In the genomic region with DNA sequence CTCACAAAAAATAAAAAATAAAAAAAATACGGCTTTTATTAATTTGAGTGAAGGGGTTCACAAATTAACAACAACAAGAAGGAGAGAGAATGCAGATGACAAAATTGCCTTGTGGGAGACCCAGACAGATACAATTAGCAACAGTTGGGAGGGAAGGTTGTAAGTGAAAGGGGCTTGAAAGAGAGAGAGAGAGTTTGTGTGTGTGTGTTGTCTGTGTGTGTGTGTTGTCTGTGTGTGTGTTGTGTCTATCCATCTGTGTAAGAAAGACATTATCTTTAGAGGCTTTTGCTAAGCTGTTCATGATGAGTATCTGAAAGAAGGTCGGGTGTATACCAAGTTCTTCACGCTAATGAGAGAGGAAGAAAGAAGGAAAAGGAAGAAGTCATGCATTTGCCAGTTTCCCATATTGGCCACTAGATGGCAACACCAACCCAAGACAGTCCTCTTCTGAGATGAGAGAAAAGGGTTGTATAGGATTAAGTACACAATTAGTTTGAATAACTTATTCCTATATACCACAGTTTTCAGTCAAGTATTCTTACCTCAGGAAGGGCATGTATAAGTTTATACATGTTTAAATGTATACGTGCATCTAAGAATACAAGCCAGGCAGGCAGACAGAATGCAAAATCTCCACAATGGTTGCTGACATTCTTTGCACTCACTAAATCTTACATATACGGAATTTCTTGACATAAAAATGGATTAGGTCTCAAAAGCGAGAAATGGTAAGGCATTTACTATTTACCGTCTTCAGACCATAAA, we compare ENCODE assay signal across 8 cellular contexts.
A peak's percentile ranks its signal among the peaks of the same experiment; 100 is the strongest.
DNase-seq lines count a peak whose midpoint lies in the region; ATAC-seq, FAIRE-seq and TF ChIP-seq lines count a peak whose summit lies in the region.

No MANE protein-coding gene starts in this region.

- POLR2A ChIA-PET in activated CD4-positive, alpha-beta T cell treated with anti-CD3 and anti-CD28 coated beads for 36 hours (lab: Charles Lee), result no interaction called here

- peak overlapping the region; percentile 77 for H3K4me2 ChIP-seq in KMS-11

- peak; percentile 84 for ATAC-seq in activated CD4-positive, alpha-beta T cell treated with anti-CD3 and anti-CD28 coated beads for 36 hours
- ATAC-seq in GM21723 (IDR thresholded peaks at IDR 0.05; ENCODE audit: unreplicated experiment), result peak; percentile 68

- H3K4me3 ChIP-seq in KMS-11 (IDR thresholded peaks at IDR 0.05; ENCODE audit: insufficient read depth, low read depth, low read length) (no peak overlapping the region), bronchial epithelial cell (ENCODE audit: low read depth, low read length) (peak overlapping the region; percentile 31), kidney (ENCODE audit: low read length in 2 of 2) (peak overlapping the region; percentile 67 to 97)

- intact Hi-C loops in activated CD4-positive, alpha-beta T cell treated with anti-CD3 and anti-CD28 coated beads for 36 hours (cut with DNase I, micrococcal nuclease), result loop anchor here (1.0 to 5.0 kb wide), 7 partner anchors 63 to 366 kb away; partner anchors contain the start of gene CD2AP (in 1 of the 2)
- intact Hi-C loops in kidney (cut with DNase I), result no loop called here

- H4K20me1 ChIP-seq in KMS-11 (ENCODE audit: insufficient read depth), result no peaks in the 10 kb centered on the region

- TF ChIP-seq CTCF in KMS-11 (conservative IDR thresholded peaks at IDR 0.05; ENCODE audit: low read depth, low read length), result peak; percentile 88
- TF ChIP-seq CTCF in bronchial epithelial cell (IDR thresholded peaks at IDR 0.05; ENCODE audit: insufficient read depth, low read length, severe bottlenecking), result peak; percentile 80
- TF ChIP-seq CTCF in kidney (IDR thresholded peaks at IDR 0.05; ENCODE audit: borderline replicate concordance, extremely low read depth, insufficient read depth), result peak; percentile 89

- H3K4me3 Mint-ChIP-seq in activated CD4-positive, alpha-beta T cell treated with anti-CD3 and anti-CD28 coated beads for 36 hours, result peak overlapping the region; percentile 72

- H2AFZ ChIP-seq in KMS-11 (ENCODE audit: low read depth), result 0 out of 2 replicates have a peak overlapping the region, but pooled peaks have one; percentile 25

- H3K27me3 ChIP-seq in KMS-11 (ENCODE audit: insufficient read depth, low read depth) (no peaks in the 10 kb centered on the region), bronchial epithelial cell (ENCODE audit: control insufficient read depth, insufficient read depth, low read length) (no peaks in the 10 kb centered on the region)

- FAIRE-seq in bronchial epithelial cell (lab: Jason Lieb, UNC), result no peak
- peak; percentile 91 for FAIRE-seq in kidney (lab: Jason Lieb, UNC)

- peak overlapping the region; percentile 16; the same call in 1 of the 2 replicates for H3K9ac ChIP-seq in KMS-11
- peak overlapping the region; percentile 30 to 84 for H3K9ac ChIP-seq in kidney (ENCODE audit: low read length in 2 of 2)

- H3K9me3 ChIP-seq in kidney (ENCODE audit: control insufficient read depth in 1 of 2, low read length in 2 of 2), result no peaks in the 10 kb centered on the region

- no peaks in the 10 kb centered on the region for H3K27me3 Mint-ChIP-seq in activated CD4-positive, alpha-beta T cell treated with anti-CD3 and anti-CD28 coated beads for 36 hours

- H3K9me3 Mint-ChIP-seq in activated CD4-positive, alpha-beta T cell treated with anti-CD3 and anti-CD28 coated beads for 36 hours (ENCODE audit: low read depth), result no peaks in the 10 kb centered on the region

- H3K27ac Mint-ChIP-seq in activated CD4-positive, alpha-beta T cell treated with anti-CD3 and anti-CD28 coated beads for 36 hours, result peak overlapping the region; percentile 83

- H3K36me3 Mint-ChIP-seq in activated CD4-positive, alpha-beta T cell treated with anti-CD3 and anti-CD28 coated beads for 36 hours (ENCODE audit: low read depth), result no peaks in the 10 kb centered on the region

- CTCF ChIA-PET in activated CD4-positive, alpha-beta T cell treated with anti-CD3 and anti-CD28 coated beads for 36 hours (lab: Charles Lee), result interaction anchor here (0.7 to 2.1 kb wide), 12 partner anchors 9 to 394 kb away, joined by 3 to 10 read pairs (median 4); partner anchors contain the start of genes CD2AP and OPN5

- no peaks in the 10 kb centered on the region for H3K36me3 ChIP-seq in KMS-11 (ENCODE audit: insufficient read depth)
- H3K36me3 ChIP-seq in bronchial epithelial cell (ENCODE audit: control insufficient read depth, insufficient read depth, low read length), result no peaks in the 10 kb centered on the region
- no peaks in the 10 kb centered on the region for H3K36me3 ChIP-seq in kidney (ENCODE audit: control insufficient read depth in 1 of 2, insufficient read depth in 2 of 2, low read length in 2 of 2)

- peaks cover 14% of the 10 kb centered on the region for H3K4me1 Mint-ChIP-seq in activated CD4-positive, alpha-beta T cell treated with anti-CD3 and anti-CD28 coated beads for 36 hours

- H3K27ac ChIP-seq in KMS-11, result no peak overlapping the region
- peak overlapping the region; percentile 27 to 85 for H3K27ac ChIP-seq in kidney (ENCODE audit: low read depth in 2 of 2, low read length in 2 of 2)

- DNase-seq in activated CD4-positive, alpha-beta T cell treated with anti-CD3 and anti-CD28 coated beads for 36 hours, result peak; percentile 46
- no peak for DNase-seq in activated CD4-positive, alpha-beta T cell treated with anti-CD3 and anti-CD28 coated beads for 1 hour
- DNase-seq in SHP77 treated with DMSO at 0.1 percent for 48 hours (lab: John Stamatoyannopoulos, UW), result peak; percentile 49
- DNase-seq in bronchial epithelial cell (ENCODE audit: low read depth), result peak; percentile 74
- no peak for DNase-seq in kidney
- peak; percentile 33 for DNase-seq in stimulated activated CD4-positive, alpha-beta T cell treated with anti-CD3 and anti-CD28 coated beads, Interleukin-4, amount 100 ng/mL, for 24 hours

- H3K79me2 ChIP-seq in KMS-11 (ENCODE audit: insufficient read depth, low read depth), result no peaks in the 10 kb centered on the region

- H3K4me1 ChIP-seq in KMS-11 (ENCODE audit: low read depth, poor library complexity, severe bottlenecking) (peaks cover 5% of the 10 kb centered on the region), kidney (ENCODE audit: control insufficient read depth in 1 of 2, insufficient read depth in 1 of 2, low read depth in 1 of 2, low read length in 2 of 2) (peaks cover 2 to 10% of the 10 kb centered on the region in 2 donors)

Comparison
In these comparisons a context has a peak if more than half of its experiments do, and no peak if none do; other contexts are left out.
1. DNase-seq: peak in activated CD4-positive, alpha-beta T cell treated with anti-CD3 and anti-CD28 coated beads for 36 hours (single experiment), SHP77 treated with DMSO at 0.1 percent for 48 hours (single experiment), bronchial epithelial cell (single experiment) and stimulated activated CD4-positive, alpha-beta T cell treated with anti-CD3 and anti-CD28 coated beads, Interleukin-4, amount 100 ng/mL, for 24 hours (single experiment); none in activated CD4-positive, alpha-beta T cell treated with anti-CD3 and anti-CD28 coated beads for 1 hour (single experiment) and kidney (single experiment).
2. Peak in every context shown above with its lines, with median percentiles within 50 percentile points of each other: CTCF ChIP-seq.